In the genomic region with DNA sequence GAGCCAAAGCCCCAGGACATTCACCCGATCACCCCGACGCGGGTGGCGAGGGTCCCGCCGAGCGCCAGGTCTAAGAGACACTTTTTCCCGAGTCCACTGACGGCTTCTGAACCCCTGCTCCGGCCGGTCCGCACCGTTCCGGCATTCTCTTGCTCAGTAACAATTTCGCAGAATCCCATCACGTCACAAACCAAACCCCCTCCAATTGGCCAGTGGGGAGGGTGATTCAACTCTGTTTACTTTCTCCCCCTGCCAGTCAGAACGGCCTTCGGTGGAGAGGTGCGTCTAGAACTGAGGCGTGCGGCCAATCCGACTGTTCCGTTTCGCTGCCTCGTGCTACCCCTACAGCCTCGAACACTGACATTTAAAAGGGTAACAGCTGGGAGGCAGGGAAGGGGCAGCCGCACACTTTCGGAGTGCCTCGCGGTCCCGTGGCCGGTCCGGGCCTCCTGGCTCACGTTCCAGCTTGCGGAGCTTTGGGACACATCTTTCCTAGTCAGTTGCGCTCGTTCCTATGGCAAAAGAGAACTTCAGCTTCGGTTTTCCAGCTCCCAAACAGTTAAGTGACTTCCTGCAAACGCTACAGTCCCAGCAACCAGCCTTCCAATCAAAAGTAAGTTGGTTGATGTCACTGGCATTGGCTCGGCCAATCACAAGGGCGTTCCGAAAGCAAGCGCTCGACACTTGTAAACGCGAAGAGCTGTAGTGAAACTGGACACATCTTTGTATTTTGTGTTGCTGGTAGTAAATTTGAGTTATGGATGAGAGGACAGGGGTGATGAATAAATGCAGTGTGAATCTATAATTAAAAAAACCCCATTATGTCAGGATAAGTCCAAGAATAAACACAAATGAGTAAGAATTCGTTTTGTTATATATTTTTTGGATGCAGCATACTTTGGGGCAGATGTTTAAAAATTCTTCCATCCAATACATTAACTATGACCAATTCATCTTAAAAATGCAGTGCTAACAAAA, we compare ENCODE assay signal across 8 cellular contexts. TPM values are rescaled to one million over a fixed set of nuclear protein-coding genes. Genes with fewer than 3 reads are reported as not detected.
DNase-seq lines count a peak whose midpoint lies in the region; ATAC-seq and TF ChIP-seq lines count a peak whose summit lies in the region.

A gene (minus strand): TSS at position 860 of the 978 bp plus-strand sequence. CDS start 1,294 bp downstream, outside the sequence.

- H3K27ac ChIP-seq in IMR-90 (ENCODE audit: insufficient read depth, low read length) (peak within 1 kb of the TSS; percentile 92), Peyer's patch (peak within 1 kb of the TSS; percentile 99 to 100 (median 100)), esophagus (ENCODE audit: low read depth in 2 of 2, low read length in 1 of 2) (peak within 1 kb of the TSS; percentile 100), muscle layer of colon (ENCODE audit: low read depth, low read length) (peak within 1 kb of the TSS; percentile 93)

- peak within 1 kb of the TSS; percentile 88 for H3K4me2 ChIP-seq in IMR-90 (ENCODE audit: low read depth, low read length)

- dilution Hi-C loops in IMR-90 (cut with HindIII; ENCODE audit: low sequenced_read_pairs, unreplicated experiment), result no loop called here

- H3K36me3 ChIP-seq in IMR-90 (ENCODE audit: control insufficient read depth, insufficient read depth, low read length), result no peaks in the 10 kb centered on the region
- H3K36me3 ChIP-seq in Peyer's patch, result no peaks in the 10 kb centered on the region
- H3K36me3 ChIP-seq in esophagus (ENCODE audit: control insufficient read depth in 2 of 2, insufficient read depth in 2 of 2, low read length in 1 of 2), result no peaks in the 10 kb centered on the region
- peaks cover 6% of the 10 kb centered on the region for H3K36me3 ChIP-seq in muscle layer of colon (ENCODE audit: insufficient read depth, low read length)

- peak within 1 kb of the TSS; percentile 70 for H3K14ac ChIP-seq in IMR-90 (replicated peaks; ENCODE audit: low read depth, low read length)

- POLR2A ChIA-PET in IMR-90 (lab: Charles Lee; ENCODE audit: unreplicated experiment), result interaction anchor here (1.1 to 1.3 kb wide), 2 partner anchors 14 to 188 kb away, joined by 4 to 5 read pairs; no protein-coding TSS in a partner anchor

- 0% methylated on average over 5 of the region's 48 CpGs; no CpG with 5 or more reads in 1 of the 2 experiments for WGBS in IMR-90 (ENCODE audit: extremely low coverage in 2 of 2, insufficient read length in 1 of 2), 2 experiments
- 0% methylated on average over 48 of the region's 48 CpGs for WGBS in esophagus, 2 donors

- peak within 1 kb of the TSS in 1 of 2 experiments; percentile 73; a peak in 2 of 4 replicates for H4K8ac ChIP-seq in IMR-90 (ENCODE audit: low read depth in 2 of 2, low read length in 2 of 2)

- H3K18ac ChIP-seq in IMR-90 (ENCODE audit: low read depth, low read length), result peak within 1 kb of the TSS; percentile 91

- H3K4me1 ChIP-seq in IMR-90 (ENCODE audit: control insufficient read depth, insufficient read depth, low read length) (peaks cover 7% of the 10 kb centered on the region), Peyer's patch (peaks cover 0 to 25% (median 5%) of the 10 kb centered on the region in 4 donors), esophagus (ENCODE audit: control insufficient read depth in 2 of 2, insufficient read depth in 2 of 2, low read length in 1 of 2) (no peaks in the 10 kb centered on the region), muscle layer of colon (ENCODE audit: insufficient read depth, low read length) (peaks cover 47% of the 10 kb centered on the region)

- CTCF ChIA-PET in IMR-90 (lab: Yijun Ruan, JAX), result interaction anchor here (0.8 to 1.9 kb wide), 3 partner anchors 71 to 188 kb away, joined by 3 to 7 read pairs (median 6); no protein-coding TSS in a partner anchor

- H3K9me3 ChIP-seq in IMR-90 (ENCODE audit: control insufficient read depth, insufficient read depth, low read length) (no peaks in the 10 kb centered on the region), Peyer's patch (no peaks in the 10 kb centered on the region), esophagus (ENCODE audit: control insufficient read depth in 2 of 2, insufficient read depth in 1 of 2, low read depth in 1 of 2, low read length in 1 of 2) (no peaks in the 10 kb centered on the region), muscle layer of colon (ENCODE audit: low read length) (no peaks in the 10 kb centered on the region)

- H2BK15ac ChIP-seq in IMR-90 (ENCODE audit: low read depth, low read length), result peak within 1 kb of the TSS; percentile 25; the same call in 1 of the 3 replicates

- in situ Hi-C loops in IMR-90 (cut with MboI; ENCODE audit: low sequenced_read_pairs), result loop anchor here (5.0 kb wide), 1 partner anchor 188 kb away; no protein-coding TSS in a partner anchor

- peak within 1 kb of the TSS; percentile 96 for H2AFZ ChIP-seq in IMR-90 (replicated peaks; ENCODE audit: low read length, poor library complexity)

- H4K20me1 ChIP-seq in IMR-90 (ENCODE audit: insufficient read depth, low read length), result peaks cover 16% of the 10 kb centered on the region

- peaks cover 7 to 44% of the 10 kb centered on the region in 2 experiments; a peak in 3 of 4 replicates for H3K79me1 ChIP-seq in IMR-90 (ENCODE audit: low read depth in 1 of 2, low read length in 2 of 2)

- TF ChIP-seq POLR2A in IMR-90 (IDR thresholded peaks at IDR 0.05; ENCODE audit: low read depth, low read length) (peak; percentile 97), Peyer's patch (IDR thresholded peaks at IDR 0.05) (peak; percentile 89 to 97)

- H2AK9ac ChIP-seq in IMR-90 (replicated peaks; ENCODE audit: low read depth, low read length, poor library complexity), result peak within 1 kb of the TSS; percentile 49

- H3K27me3 ChIP-seq in IMR-90 (ENCODE audit: control insufficient read depth, insufficient read depth, low read length) (no peaks in the 10 kb centered on the region), Peyer's patch (no peaks in the 10 kb centered on the region), esophagus (ENCODE audit: control insufficient read depth in 1 of 2, insufficient read depth in 2 of 2, low read length in 2 of 2) (no peaks in the 10 kb centered on the region), muscle layer of colon (ENCODE audit: control insufficient read depth in 1 of 2, insufficient read depth in 2 of 2, low read length in 2 of 2) (no peaks in the 10 kb centered on the region)

- ATAC-seq in GM21528 (IDR thresholded peaks at IDR 0.05; ENCODE audit: low FRiP score, unreplicated experiment), result peak; percentile 73
- peak; percentile 83 for ATAC-seq in IMR-90 (ENCODE audit: low read depth)

- peak within 1 kb of the TSS; percentile 83 for H2BK120ac ChIP-seq in IMR-90 (ENCODE audit: low read depth, low read length)

- peak within 1 kb of the TSS; percentile 85 for H3K4me3 ChIP-seq in IMR-90 (ENCODE audit: insufficient read depth, low read depth, low read length)
- H3K4me3 ChIP-seq in Peyer's patch, result peak within 1 kb of the TSS; percentile 70 to 96 (median 82)
- peak within 1 kb of the TSS; percentile 60 to 99 for H3K4me3 ChIP-seq in esophagus (ENCODE audit: low read depth in 1 of 2, low read length in 2 of 2)
- peak within 1 kb of the TSS; percentile 91 to 96 for H3K4me3 ChIP-seq in muscle layer of colon (ENCODE audit: low read depth in 1 of 2, low read length in 2 of 2)

- DNase-seq in DMS 273 treated with DMSO at 0.1 percent for 48 hours (lab: John Stamatoyannopoulos, UW) (peak; percentile 95), IMR-90 (peak; percentile 97), Peyer's patch (peak; percentile 94 to 97 (median 95))
- peak; percentile 90 for DNase-seq in activated T-cell treated with anti-CD3 and anti-CD28 coated beads, Interleukin-2, amount 50 U/mL, for 48 hours
- DNase-seq in stimulated activated CD8-positive, alpha-beta memory T cell treated with anti-CD3 and anti-CD28 coated beads, Interleukin-7, amount 100 ng/mL, for 1 hour (ENCODE audit: low read depth in 2 of 2), result peak; percentile 74 to 79

- peak within 1 kb of the TSS; percentile 72 for H4K5ac ChIP-seq in IMR-90 (ENCODE audit: low read depth, low read length)

- peaks cover 7% of the 10 kb centered on the region; the same call in 1 of the 2 replicates for H3K9me1 ChIP-seq in IMR-90 (ENCODE audit: insufficient read depth, low read length)

- peak within 1 kb of the TSS; percentile 92 for H2BK5ac ChIP-seq in IMR-90 (ENCODE audit: low read depth, low read length, poor library complexity, severe bottlenecking)

- peak within 1 kb of the TSS; percentile 36 for H3K56ac ChIP-seq in IMR-90 (ENCODE audit: extremely low read depth, insufficient read depth, low read length)

- peak within 1 kb of the TSS; percentile 78 for H4K91ac ChIP-seq in IMR-90 (ENCODE audit: insufficient read depth, low read depth, low read length)

- H2AK5ac ChIP-seq in IMR-90 (ENCODE audit: low read depth, low read length), result peak within 1 kb of the TSS; percentile 70; the same call in 1 of the 2 replicates

- intact Hi-C loops in IMR-90 (cut with micrococcal nuclease), result loop anchor here (1.0 to 5.0 kb wide), 4 partner anchors 67 to 187 kb away; no protein-coding TSS in a partner anchor

- H3K4ac ChIP-seq in IMR-90 (ENCODE audit: low read depth, low read length), result peak within 1 kb of the TSS; percentile 81

- peak within 1 kb of the TSS; percentile 66 for H3K23ac ChIP-seq in IMR-90 (ENCODE audit: low read depth, low read length)

- peak within 1 kb of the TSS; percentile 84 for H3K9ac ChIP-seq in IMR-90 (ENCODE audit: low read depth, low read length)
- peak within 1 kb of the TSS; percentile 45 for H3K9ac ChIP-seq in muscle layer of colon (ENCODE audit: low read length)

- peak; percentile 7 for TF ChIP-seq RAD21 in IMR-90 (IDR thresholded peaks at IDR 0.05; ENCODE audit: low read length)

- no TSS peak for BruUV-seq in IMR-90 (replicated peaks; lab: Mats Ljungman, UMichigan)

- TF ChIP-seq CTCF in IMR-90 (conservative IDR thresholded peaks at IDR 0.05; ENCODE audit: low read depth, low read length) (0 out of 2 replicates have a peak, but pooled peaks have one; percentile 7), Peyer's patch (IDR thresholded peaks at IDR 0.05) (peak in 1 of 6 experiments; percentile 7)

- H2BK20ac ChIP-seq in IMR-90 (ENCODE audit: low read depth, low read length), result peak within 1 kb of the TSS; percentile 58

TF ChIP-seq in IMR-90, 13 proteins besides CTCF, POLR2A, EP300 and RAD21 (continues in another document):
- TF ChIP-seq, protein P1, sequence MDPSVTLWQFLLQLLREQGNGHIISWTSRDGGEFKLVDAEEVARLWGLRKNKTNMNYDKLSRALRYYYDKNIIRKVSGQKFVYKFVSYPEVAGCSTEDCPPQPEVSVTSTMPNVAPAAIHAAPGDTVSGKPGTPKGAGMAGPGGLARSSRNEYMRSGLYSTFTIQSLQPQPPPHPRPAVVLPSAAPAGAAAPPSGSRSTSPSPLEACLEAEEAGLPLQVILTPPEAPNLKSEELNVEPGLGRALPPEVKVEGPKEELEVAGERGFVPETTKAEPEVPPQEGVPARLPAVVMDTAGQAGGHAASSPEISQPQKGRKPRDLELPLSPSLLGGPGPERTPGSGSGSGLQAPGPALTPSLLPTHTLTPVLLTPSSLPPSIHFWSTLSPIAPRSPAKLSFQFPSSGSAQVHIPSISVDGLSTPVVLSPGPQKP (IDR thresholded peaks at IDR 0.05; ENCODE audit: borderline replicate concordance, low read depth, low read length), result no peak

RNA-seq across cellular contexts. Expression of the gene that starts here (rescaled TPM):
- total RNA-seq in IMR-90 (2012; rRNA removed), result 7.5 and 11.4 TPM in 2 replicates
- 4.1 and 4.3 TPM in 2 replicates for polyA plus RNA-seq in IMR-90 (2012; rRNA removed)
- 3.1 and 9.3 TPM in 2 replicates for polyA plus RNA-seq in IMR-90 (2012; cell fraction: cytosol; rRNA removed)
- 10.6 and 22.1 TPM in 2 replicates for polyA plus RNA-seq in IMR-90 (2012; cell fraction: nucleus; rRNA removed; ENCODE audit: low replicate concordance)
- 100 to 1,000 TPM in 1 of 4 donors, 10 to 100 TPM in 3; 40.6 to 124 (median 55.4) TPM for total RNA-seq in Peyer's patch
- polyA plus RNA-seq in esophagus, result 1 to 10 TPM; 5.8 to 9.0 TPM

Comparison
In these comparisons a context has a peak if more than half of its experiments do, and no peak if none do; other contexts are left out.
1. Peak in every context shown above with its lines: DNase-seq, ATAC-seq, H3K4me3 ChIP-seq and H3K27ac ChIP-seq.